10 cellular contexts compared by ENCODE assay signal in the genomic region with DNA sequence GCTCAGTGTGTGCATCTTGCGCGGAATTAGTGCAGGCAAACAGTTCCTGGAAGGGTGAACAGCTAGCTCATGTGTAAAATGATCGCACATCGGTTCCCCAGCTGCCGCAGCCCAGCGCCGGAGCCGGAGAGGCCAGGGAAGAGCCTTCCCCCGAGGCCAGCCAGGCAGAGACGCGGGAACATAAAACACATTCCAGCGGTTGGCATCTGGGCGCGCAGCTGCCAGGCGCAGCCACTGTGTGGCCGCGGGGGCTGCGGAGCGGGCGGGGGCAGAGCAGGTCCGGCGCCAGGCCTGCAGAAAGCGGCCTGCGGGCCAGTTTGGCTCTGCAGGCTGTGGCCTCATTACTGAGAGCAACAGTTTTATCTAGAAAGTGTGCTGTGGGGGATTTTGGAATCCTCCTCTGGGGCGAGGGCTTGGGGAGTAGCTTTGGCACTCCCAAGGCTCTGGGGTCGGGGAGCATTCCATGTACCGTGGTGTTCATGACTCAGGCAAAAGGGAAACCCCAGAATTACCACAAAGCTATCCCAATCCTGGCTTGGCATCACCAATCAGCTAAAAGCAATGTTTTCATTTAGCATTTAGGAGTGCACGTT.
A peak's percentile ranks its signal among the peaks of the same experiment; 100 is the strongest.
DNase-seq lines count a peak whose midpoint lies in the region; ATAC-seq lines count a peak whose summit lies in the region.
"Had no signal": no experiment of that assay in that cellular context is flagged by ENCODE, and none has a peak within 500 bp of the region (broad histone marks: within the 10 kb centered on the region; RNA-seq: fewer than 3 reads in every experiment).

No MANE protein-coding gene starts in this region.

- H3K4me3 Mint-ChIP-seq in T-cell = no peak overlapping the region

- POLR2A ChIA-PET in T-cell (lab: Charles Lee) = no interaction called here

- no peak overlapping the region for H3K27ac Mint-ChIP-seq in T-cell

- no peaks in the 10 kb centered on the region for H3K4me1 Mint-ChIP-seq in T-cell

- peaks cover 0 to 11% of the 10 kb centered on the region in 2 donors for H3K27me3 Mint-ChIP-seq in T-cell

- DNase-seq in AG08395 (ENCODE audit: low spot score) (peak; percentile 85), NCI-H526 treated with DMSO at 0.1 percent for 48 hours (lab: John Stamatoyannopoulos, UW) (peak; percentile 22), epithelial cell of prostate (ENCODE audit: low read depth, low spot score) (no peak), myocyte (ENCODE audit: low read depth) (peak; percentile 95), T-cell (no peak), SKM-1 treated with dmso at 0.1 percent for 144 hours (lab: John Stamatoyannopoulos, UW; ENCODE audit: unreplicated experiment) (no peak)
- DNase-seq in activated T-cell treated with anti-CD3 and anti-CD28 coated beads, Interleukin-2, amount 50 U/mL, for 1 hour = no peak
- DNase-seq: activated naive CD4-positive, alpha-beta T cell treated with anti-CD3 and anti-CD28 coated beads, Interleukin-2, amount 50 U/mL, for 16 hours; stimulated activated CD4-positive, alpha-beta T cell treated with anti-CD3 and anti-CD28 coated beads, Interleukin-1b, Interleukin-23, amount 100 ng/mL, for 48 hours had no signal

- H3K27ac ChIP-seq in epithelial cell of prostate = peak overlapping the region; percentile 69

- no peaks in the 10 kb centered on the region for H3K9me3 Mint-ChIP-seq in T-cell

- ATAC-seq in HG03280 (IDR thresholded peaks at IDR 0.05; ENCODE audit: unreplicated experiment) = no peak
- ATAC-seq in T-cell (replicated peaks in 1 of 4) = no peak

- CTCF ChIA-PET in T-cell (lab: Charles Lee) = no interaction called here

- H3K36me3 Mint-ChIP-seq in T-cell = no peaks in the 10 kb centered on the region

Comparison
In these comparisons a context has a peak if more than half of its experiments do, and no peak if none do; other contexts are left out.
1. DNase-seq: peak in AG08395 (single experiment), NCI-H526 treated with DMSO at 0.1 percent for 48 hours (single experiment) and myocyte (single experiment); none in epithelial cell of prostate (single experiment), activated T-cell treated with anti-CD3 and anti-CD28 coated beads, Interleukin-2, amount 50 U/mL, for 1 hour (single experiment), T-cell (0 of 34) and SKM-1 treated with dmso at 0.1 percent for 144 hours (single experiment).